In genomic region chr17:751269-752001, GRCh38 we compare ENCODE assay signal across 8 cellular contexts. TPM values are rescaled to one million over a fixed set of nuclear protein-coding genes. Genes with fewer than 3 reads are reported as not detected.
A peak's percentile ranks its signal among the peaks of the same experiment; 100 is the strongest.
DNase-seq lines count a peak whose midpoint lies in the region; ATAC-seq lines count a peak whose summit lies in the region.

No MANE protein-coding gene starts in this region.

- H4K8ac ChIP-seq in mesenchymal stem cell (ENCODE audit: low read length) = peak overlapping the region; percentile 89

- H3K27ac ChIP-seq in duodenal mucosa (ENCODE audit: low read depth, low read length) (peak overlapping the region; percentile 8), mesenchymal stem cell (ENCODE audit: low read length, poor library complexity, severe bottlenecking) (no peak overlapping the region)

- peak; percentile 40 for ATAC-seq in GM21723 (IDR thresholded peaks at IDR 0.05; ENCODE audit: unreplicated experiment)
- ATAC-seq in stimulated activated memory B cell treated with anti-CD40 and anti-IgM and Interleukin-4, amounts not matched to agents 10 μg/mL and 1 μg/mL and 100 μg/mL, for 72 hours = peak; percentile 67

- H2BK120ac ChIP-seq in mesenchymal stem cell (ENCODE audit: low read depth, low read length) = no peak overlapping the region

- H3K14ac ChIP-seq in mesenchymal stem cell (ENCODE audit: low read length in 2 of 2) = peak overlapping the region in 1 of 2 experiments; percentile 96

- H3K18ac ChIP-seq in mesenchymal stem cell (ENCODE audit: low read depth in 1 of 2, low read length in 2 of 2) = peak overlapping the region; percentile 71 to 92

- no peaks in the 10 kb centered on the region for H3K9me3 Mint-ChIP-seq in stimulated activated memory B cell treated with anti-CD40 and anti-IgM and Interleukin-4, amounts not matched to agents 10 μg/mL and 1 μg/mL and 100 μg/mL, for 72 hours

- H2BK5ac ChIP-seq in mesenchymal stem cell (ENCODE audit: low read depth, low read length, poor library complexity, severe bottlenecking) = peak overlapping the region; percentile 24

- H3K4me1 Mint-ChIP-seq in stimulated activated memory B cell treated with anti-CD40 and anti-IgM and Interleukin-4, amounts not matched to agents 10 μg/mL and 1 μg/mL and 100 μg/mL, for 72 hours = peaks cover 38% of the 10 kb centered on the region

- H2AFZ ChIP-seq in mesenchymal stem cell (ENCODE audit: low read depth, low read length) = peak overlapping the region; percentile 96

- peak overlapping the region in 1 of 2 experiments; percentile 77 for H3K23ac ChIP-seq in mesenchymal stem cell (ENCODE audit: low read length in 2 of 2)

- peak overlapping the region; percentile 98 for H3K4me3 Mint-ChIP-seq in stimulated activated memory B cell treated with anti-CD40 and anti-IgM and Interleukin-4, amounts not matched to agents 10 μg/mL and 1 μg/mL and 100 μg/mL, for 72 hours

- H3K9me3 ChIP-seq in ES-I3 (ENCODE audit: control insufficient read depth, insufficient read depth, low read length) = peaks cover 4% of the 10 kb centered on the region; the same call in 1 of the 2 replicates
- H3K9me3 ChIP-seq in duodenal mucosa (ENCODE audit: control insufficient read depth in 1 of 2, low read length in 2 of 2) = no peaks in the 10 kb centered on the region
- H3K9me3 ChIP-seq in mesenchymal stem cell (ENCODE audit: control insufficient read depth, low read length) = no peaks in the 10 kb centered on the region

- 4% methylated on average over 39 of the region's 49 CpGs for WGBS in mesenchymal stem cell

- H3K27me3 Mint-ChIP-seq in stimulated activated memory B cell treated with anti-CD40 and anti-IgM and Interleukin-4, amounts not matched to agents 10 μg/mL and 1 μg/mL and 100 μg/mL, for 72 hours = no peaks in the 10 kb centered on the region

- H3K4me3 ChIP-seq in duodenal mucosa (ENCODE audit: low read depth in 1 of 2, low read length in 2 of 2) (peak overlapping the region; percentile 88 to 89), mesenchymal stem cell (ENCODE audit: insufficient read depth in 1 of 2, low read depth in 1 of 2, low read length in 2 of 2) (peak overlapping the region; percentile 92 to 96)

- H3K36me3 ChIP-seq in ES-I3 (ENCODE audit: insufficient read depth, low read length) (peaks cover 20% of the 10 kb centered on the region), duodenal mucosa (ENCODE audit: control insufficient read depth in 1 of 2, insufficient read depth in 2 of 2, low read length in 2 of 2) (peaks cover 12 to 19% of the 10 kb centered on the region in 2 donors), mesenchymal stem cell (ENCODE audit: control insufficient read depth in 1 of 2, insufficient read depth in 2 of 2, low read depth in 1 of 2, low read length in 2 of 2) (peaks cover 18 to 25% of the 10 kb centered on the region in 2 experiments)

- in situ Hi-C loops in KBM-7 (cut with MboI; ENCODE audit: low pct_unique_long_range_greater_than_20kb, low sequenced_read_pairs) = no loop called here

- H4K91ac ChIP-seq in mesenchymal stem cell (ENCODE audit: low read length) = peak overlapping the region; percentile 84

- peak overlapping the region; percentile 99 for H3K27ac Mint-ChIP-seq in stimulated activated memory B cell treated with anti-CD40 and anti-IgM and Interleukin-4, amounts not matched to agents 10 μg/mL and 1 μg/mL and 100 μg/mL, for 72 hours

- H3K27me3 ChIP-seq in duodenal mucosa (ENCODE audit: control insufficient read depth in 1 of 2, insufficient read depth in 2 of 2, low read length in 2 of 2) (no peaks in the 10 kb centered on the region), mesenchymal stem cell (ENCODE audit: control insufficient read depth in 1 of 2, insufficient read depth in 1 of 2, low read length in 2 of 2) (no peaks in the 10 kb centered on the region)

- peak overlapping the region; percentile 98 for H3K4me2 ChIP-seq in mesenchymal stem cell (ENCODE audit: low read length, poor library complexity, severe bottlenecking)

- H3K4me1 ChIP-seq in ES-I3 (ENCODE audit: insufficient read depth, low read length) (no peaks in the 10 kb centered on the region; the same call in 1 of the 2 replicates), duodenal mucosa (ENCODE audit: control insufficient read depth in 1 of 2, insufficient read depth in 2 of 2, low read length in 2 of 2) (peaks cover 16 to 25% of the 10 kb centered on the region in 2 donors), mesenchymal stem cell (ENCODE audit: control insufficient read depth, insufficient read depth, low read depth, low read length) (peaks cover 15% of the 10 kb centered on the region)

- DNase-seq in KBM-7 = peak; percentile 42
- peak; percentile 10 to 15 for DNase-seq in activated CD4-positive, alpha-beta T cell treated with anti-CD3 and anti-CD28 coated beads for 24 hours (ENCODE audit: low read depth in 2 of 2)
- DNase-seq in mesenchymal stem cell = peak; percentile 67
- no peak for DNase-seq in cortex of kidney (lab: John Stamatoyannopoulos, UW)

- no peak overlapping the region for H2BK15ac ChIP-seq in mesenchymal stem cell (ENCODE audit: low read depth, poor library complexity, severe bottlenecking)

- no peak overlapping the region for H2AK5ac ChIP-seq in mesenchymal stem cell (ENCODE audit: low read length, severe bottlenecking)

- H3K79me1 ChIP-seq in mesenchymal stem cell (replicated peaks; ENCODE audit: low read length, poor library complexity, severe bottlenecking) = peaks cover 30% of the 10 kb centered on the region

- peak overlapping the region; percentile 65 for H3K9ac ChIP-seq in ES-I3 (ENCODE audit: low read depth, low read length)
- peak overlapping the region; percentile 77 to 85 for H3K9ac ChIP-seq in duodenal mucosa (ENCODE audit: low read depth in 1 of 2, low read length in 2 of 2)
- peak overlapping the region; percentile 92 for H3K9ac ChIP-seq in mesenchymal stem cell (ENCODE audit: low read length)

- peak overlapping the region; percentile 77 to 93 for H3K4ac ChIP-seq in mesenchymal stem cell (ENCODE audit: low read depth in 1 of 2, low read length in 2 of 2)

- H2BK12ac ChIP-seq in mesenchymal stem cell (ENCODE audit: low read length in 2 of 2) = no peak overlapping the region

- peaks cover 36% of the 10 kb centered on the region for H3K36me3 Mint-ChIP-seq in stimulated activated memory B cell treated with anti-CD40 and anti-IgM and Interleukin-4, amounts not matched to agents 10 μg/mL and 1 μg/mL and 100 μg/mL, for 72 hours

RNA-seq across cellular contexts. Expression of gene GEMIN4, which starts 0.6 kb away (rescaled TPM):
- 6.4 TPM for polyA plus RNA-seq in mesenchymal stem cell (2013, experiment 1 of 2)
- polyA plus RNA-seq in mesenchymal stem cell (2013, experiment 2 of 2) = 6.6 TPM

RNA-seq across cellular contexts. Expression of gene TLCD3A, which starts 19.0 kb away (rescaled TPM):
- polyA plus RNA-seq in mesenchymal stem cell (2013, experiment 1 of 2) = 29.2 TPM
- polyA plus RNA-seq in mesenchymal stem cell (2013, experiment 2 of 2) = 30.4 TPM

RNA-seq across cellular contexts. Expression of gene GLOD4, which starts 30.6 kb away (rescaled TPM):
- polyA plus RNA-seq in mesenchymal stem cell (2013, experiment 1 of 2) = 35.2 TPM
- polyA plus RNA-seq in mesenchymal stem cell (2013, experiment 2 of 2) = 34.5 TPM

RNA-seq across cellular contexts. Expression of gene MRM3, which starts 30.7 kb away (rescaled TPM):
- 6.9 TPM for polyA plus RNA-seq in mesenchymal stem cell (2013, experiment 1 of 2)
- 6.6 TPM for polyA plus RNA-seq in mesenchymal stem cell (2013, experiment 2 of 2)

RNA-seq across cellular contexts. Expression of gene VPS53, which starts 36.8 kb away (rescaled TPM):
- polyA plus RNA-seq in mesenchymal stem cell (2013, experiment 1 of 2) = 19.2 TPM
- polyA plus RNA-seq in mesenchymal stem cell (2013, experiment 2 of 2) = 19.3 TPM
